Comparison of ENCODE assay signal across 22 cellular contexts in genomic region chr10:114485695-114486400, GRCh38.
DNase-seq lines count a peak whose midpoint lies in the region; ATAC-seq and TF ChIP-seq lines count a peak whose summit lies in the region.
"Had no signal": no experiment of that assay in that cellular context is flagged by ENCODE, and none has a peak within 500 bp of the region (broad histone marks: within the 10 kb centered on the region; RNA-seq: fewer than 3 reads in every experiment).

No MANE protein-coding gene starts in this region.

- H3K4me1 ChIP-seq in heart right ventricle, result peaks cover 13 to 99% (median 71%) of the 10 kb centered on the region in 9 donors
- peaks cover 45 to 89% (median 61%) of the 10 kb centered on the region in 4 donors for H3K4me1 ChIP-seq in esophagus muscularis mucosa
- H3K4me1 ChIP-seq in mesendoderm (ENCODE audit: control insufficient read depth, low read depth, low read length), result no peaks in the 10 kb centered on the region

- POLR2A ChIA-PET in GM10248 (lab: Yijun Ruan, JAX), result no interaction called here

- H4K8ac ChIP-seq in mesendoderm (ENCODE audit: low read depth, low read length), result no peak overlapping the region

- H3K27ac ChIP-seq in heart right ventricle, result peak overlapping the region in 7 of 10 donors; percentile 16 to 85 (median 71)
- H3K27ac ChIP-seq in esophagus muscularis mucosa (replicated peaks in 1 of 4), result peak overlapping the region; percentile 48 to 78 (median 62)
- H3K27ac ChIP-seq in mesendoderm (ENCODE audit: low read depth, low read length), result no peak overlapping the region
- H3K27ac ChIP-seq: neutrophil, RWPE1 had no signal

- H2BK15ac ChIP-seq in mesendoderm (replicated peaks; ENCODE audit: low read depth), result no peak overlapping the region

- no peaks in the 10 kb centered on the region for H3K79me2 ChIP-seq in mesendoderm (ENCODE audit: control insufficient read depth, insufficient read depth, low read length)

- no peak for TF ChIP-seq POLR2A in esophagus muscularis mucosa (IDR thresholded peaks at IDR 0.05; ENCODE audit: low read depth)

- no peak overlapping the region for H3K4me2 ChIP-seq in mesendoderm (ENCODE audit: low read length)

- TF ChIP-seq EP300 in esophagus muscularis mucosa (IDR thresholded peaks at IDR 0.05), result no peak

- no peaks in the 10 kb centered on the region for H3K79me1 ChIP-seq in mesendoderm (ENCODE audit: low read length)

- H3K23ac ChIP-seq in mesendoderm (ENCODE audit: low read length), result no peak overlapping the region

- DNase-seq in heart right ventricle, result no peak
- no peak for DNase-seq in Right ventricle myocardium superior
- no peak for DNase-seq in esophagus muscularis mucosa (ENCODE audit: extremely low spot score)
- DNase-seq in nephron progenitor cell, result no peak
- no peak for DNase-seq in GM10248 (ENCODE audit: extremely low spot score)
- DNase-seq in stimulated activated CD4-positive, alpha-beta T cell treated with anti-CD3 and anti-CD28 coated beads, Interleukin-12 subunit alpha, Interleukin-12 subunit beta, amount 100 ng/mL, for 4 hours, result no peak
- no peak for DNase-seq in mesendoderm
- DNase-seq: activated CD4-positive, alpha-beta T cell treated with anti-CD3 and anti-CD28 coated beads for 1 hour; amniotic stem cell; glutamatergic neuron; left colon; mucosa of descending colon; NCI-H1105; NCI-H2081; NCI-H510A; NK-92 treated with Interleukin-12 subunit alpha and Interleukin-12 subunit beta, amount 100 ng/mL, for 24 hours had no signal

- H4K5ac ChIP-seq in mesendoderm (ENCODE audit: low read length), result no peak overlapping the region

- H3K27me3 ChIP-seq in heart right ventricle (no peaks in the 10 kb centered on the region), esophagus muscularis mucosa (no peaks in the 10 kb centered on the region), mesendoderm (ENCODE audit: insufficient read depth, low read length, poor library complexity) (no peaks in the 10 kb centered on the region)
- H3K27me3 ChIP-seq: neutrophil had no signal

- no peak overlapping the region for H3K56ac ChIP-seq in mesendoderm (ENCODE audit: low read length)

- no peak overlapping the region for H2BK120ac ChIP-seq in mesendoderm (ENCODE audit: low read depth, low read length)

- ATAC-seq in heart right ventricle (peak in 1 of 8 donors; percentile 10), Right ventricle myocardium superior (ENCODE audit: poor library complexity) (no peak), HG03039 (IDR thresholded peaks at IDR 0.05; ENCODE audit: unreplicated experiment) (no peak)
- ATAC-seq: esophagus mucosa, left colon, mucosa of descending colon had no signal

- H3K4me1 Mint-ChIP-seq in nephron progenitor cell, result peaks cover 20% of the 10 kb centered on the region
- H3K4me1 Mint-ChIP-seq: CD14-positive monocyte had no signal

- H3K4me3 ChIP-seq in heart right ventricle, result no peak overlapping the region
- H3K4me3 ChIP-seq in esophagus muscularis mucosa, result no peak overlapping the region
- no peak overlapping the region for H3K4me3 ChIP-seq in mesendoderm (ENCODE audit: low read length)
- H3K4me3 ChIP-seq: mucosa of descending colon had no signal

- no peak overlapping the region for H2AK5ac ChIP-seq in mesendoderm (ENCODE audit: low read length)

- H3K36me3 ChIP-seq in heart right ventricle (peaks cover 0 to 93% (median 15%) of the 10 kb centered on the region in 9 donors), esophagus muscularis mucosa (peaks cover 0 to 79% (median 25%) of the 10 kb centered on the region in 4 donors), mesendoderm (ENCODE audit: control insufficient read depth, insufficient read depth, low read length) (no peaks in the 10 kb centered on the region)
- H3K36me3 ChIP-seq: neutrophil had no signal

- H2BK5ac ChIP-seq in mesendoderm (ENCODE audit: low read length), result no peak overlapping the region

- H3K4me3 Mint-ChIP-seq in nephron progenitor cell, result no peak overlapping the region
- H3K4me3 Mint-ChIP-seq: CD14-positive monocyte had no signal

- H3K9me3 Mint-ChIP-seq in nephron progenitor cell, result peaks cover 14% of the 10 kb centered on the region
- H3K9me3 Mint-ChIP-seq: activated T-helper 2 cell treated with anti-CD3 and anti-CD28 coated beads, Interferon-gamma antibody, Interleukin-2, Interleukin-4, amounts not matched to agents 10 μg/mL and 5 μg/mL and 100 μg/mL, durations not matched to agents 14 hours and 24 hours and 36 hours; CD14-positive monocyte had no signal

- H3K9me3 ChIP-seq in heart right ventricle (peaks cover 0 to 2% (median 0%) of the 10 kb centered on the region in 11 donors), esophagus muscularis mucosa (no peaks in the 10 kb centered on the region)
- H3K9me3 ChIP-seq: mucosa of descending colon, neutrophil had no signal

- H3K36me3 Mint-ChIP-seq in nephron progenitor cell (ENCODE audit: low read depth), result peaks cover 65% of the 10 kb centered on the region
- H3K36me3 Mint-ChIP-seq: CD14-positive monocyte had no signal

- H3K18ac ChIP-seq in mesendoderm (ENCODE audit: low read length), result no peak overlapping the region

- peak overlapping the region; percentile 85 for H3K27ac Mint-ChIP-seq in nephron progenitor cell
- H3K27ac Mint-ChIP-seq: activated T-helper 2 cell treated with anti-CD3 and anti-CD28 coated beads, Interferon-gamma antibody, Interleukin-2, Interleukin-4, amounts not matched to agents 10 μg/mL and 5 μg/mL and 100 μg/mL, durations not matched to agents 14 hours and 24 hours and 36 hours; CD14-positive monocyte had no signal

- CTCF ChIA-PET in GM10248 (lab: Yijun Ruan, JAX), result interaction anchor here (0.7 to 3.7 kb wide), 5 partner anchors 8 to 182 kb away, joined by 3 to 21 read pairs (median 8); no protein-coding TSS in a partner anchor

- intact Hi-C loops in heart right ventricle (cut with DNase I), result no loop called here
- intact Hi-C loops in Right ventricle myocardium superior (cut with DNase I), result no loop called here
- intact Hi-C loops in esophagus muscularis mucosa (cut with DNase I), result no loop called here

- no peak overlapping the region for H3K4ac ChIP-seq in mesendoderm (ENCODE audit: low read depth, low read length)

- H3K9ac ChIP-seq in mesendoderm (ENCODE audit: low read length), result no peak overlapping the region

- 34 to 48% methylated on average over 5 of the region's 5 CpGs for WGBS in heart right ventricle, 2 donors
- WGBS in esophagus muscularis mucosa, result 63% methylated on average over 5 of the region's 5 CpGs
- WGBS in mesendoderm (ENCODE audit: extremely low coverage, insufficient coverage, low lambda C conversion rate), result no CpG with 5 or more reads among the region's 5 CpGs

- TF ChIP-seq CTCF in heart right ventricle (IDR thresholded peaks at IDR 0.05), result no peak
- no peak for TF ChIP-seq CTCF in esophagus muscularis mucosa (IDR thresholded peaks at IDR 0.05)
- no peak for TF ChIP-seq CTCF in nephron progenitor cell (IDR thresholded peaks at IDR 0.05)
- no peak for TF ChIP-seq CTCF in GM10248 (IDR thresholded peaks at IDR 0.05; ENCODE audit: control extremely low read depth, extremely low read depth, low read depth, missing control alignments)

- no peaks in the 10 kb centered on the region for H3K27me3 Mint-ChIP-seq in nephron progenitor cell (ENCODE audit: low read depth, poor library complexity)
